9 cellular contexts compared by ENCODE assay signal in genomic region chr1:6386371-6386949, GRCh38. TPM values are rescaled to one million over a fixed set of nuclear protein-coding genes. Genes with fewer than 3 reads are reported as not detected.
DNase-seq lines count a peak whose midpoint lies in the region; ATAC-seq, FAIRE-seq and TF ChIP-seq lines count a peak whose summit lies in the region.
"Had no signal": no experiment of that assay in that cellular context is flagged by ENCODE, and none has a peak within 500 bp of the region (broad histone marks: within the 10 kb centered on the region; RNA-seq: fewer than 3 reads in every experiment).

No MANE protein-coding gene starts in this region.

- H3K4me1 ChIP-seq in mucosa of rectum (ENCODE audit: control insufficient read depth in 2 of 2, insufficient read depth in 2 of 2, low read length in 2 of 2) (peaks cover under 1 to 8% of the 10 kb centered on the region in 2 donors), kidney (ENCODE audit: control insufficient read depth in 1 of 2, insufficient read depth in 1 of 2, low read depth in 1 of 2, low read length in 2 of 2) (no peaks in the 10 kb centered on the region)

- H3K9ac ChIP-seq in mucosa of rectum (ENCODE audit: low read depth in 1 of 2, low read length in 2 of 2) (no peak overlapping the region), kidney (ENCODE audit: low read length in 2 of 2) (no peak overlapping the region)

- DNase-seq in DMS79 (lab: John Stamatoyannopoulos, UW) (peak; percentile 38), NCI-H69 (lab: John Stamatoyannopoulos, UW) (peak; percentile 11), dorsolateral prefrontal cortex (no peak), kidney (no peak), left lobe of liver (ENCODE audit: low spot score) (no peak)
- DNase-seq: erythroblast had no signal

- FAIRE-seq in kidney (lab: Jason Lieb, UNC), result no peak

- H3K27me3 ChIP-seq in dorsolateral prefrontal cortex (no peaks in the 10 kb centered on the region), mucosa of rectum (ENCODE audit: control insufficient read depth in 2 of 2, insufficient read depth in 2 of 2, low read length in 2 of 2) (no peaks in the 10 kb centered on the region)

- intact Hi-C loops in dorsolateral prefrontal cortex (cut with DNase I), result no loop called here
- intact Hi-C loops in kidney (cut with DNase I), result no loop called here

- H3K9me3 ChIP-seq in mucosa of rectum (ENCODE audit: control insufficient read depth in 2 of 2, low read length in 2 of 2) (no peaks in the 10 kb centered on the region), kidney (ENCODE audit: control insufficient read depth in 1 of 2, low read length in 2 of 2) (no peaks in the 10 kb centered on the region)

- H3K4me3 ChIP-seq in dorsolateral prefrontal cortex, result peak overlapping the region in 14 of 59 donors; percentile 41 to 61 (median 54)
- H3K4me3 ChIP-seq in mucosa of rectum (ENCODE audit: low read length in 2 of 2), result no peak overlapping the region
- H3K4me3 ChIP-seq in kidney (ENCODE audit: low read length in 2 of 2), result no peak overlapping the region

- H3K27ac ChIP-seq in dorsolateral prefrontal cortex (peak overlapping the region in 50 of 59 donors; percentile 39 to 90 (median 82)), mucosa of rectum (ENCODE audit: low read depth in 2 of 2, low read length in 2 of 2) (peak overlapping the region; percentile 27 to 48), kidney (ENCODE audit: low read depth in 2 of 2, low read length in 2 of 2) (no peak overlapping the region)

- TF ChIP-seq CTCF in dorsolateral prefrontal cortex (IDR thresholded peaks at IDR 0.05 in 54 of 56, conservative IDR thresholded peaks at IDR 0.05 in 2 of 56; ENCODE audit: low read depth in 1 of 56, partially characterized antibody in 56 of 56) (no peak), kidney (IDR thresholded peaks at IDR 0.05; ENCODE audit: borderline replicate concordance, extremely low read depth, insufficient read depth) (no peak)

- ATAC-seq in GM19467 (IDR thresholded peaks at IDR 0.05; ENCODE audit: unreplicated experiment) (no peak), GM18519 (IDR thresholded peaks at IDR 0.05; ENCODE audit: low FRiP score, unreplicated experiment) (no peak), left lobe of liver (no peak)

- H3K36me3 ChIP-seq in mucosa of rectum (ENCODE audit: control insufficient read depth in 2 of 2, insufficient read depth in 2 of 2, low read length in 2 of 2) (no peaks in the 10 kb centered on the region), kidney (ENCODE audit: control insufficient read depth in 1 of 2, insufficient read depth in 2 of 2, low read length in 2 of 2) (no peaks in the 10 kb centered on the region)

RNA-seq across cellular contexts. Expression of gene ACOT7, which starts 7.1 kb away (rescaled TPM):
- total RNA-seq in dorsolateral prefrontal cortex (100 to 1,000 TPM in 112 of 120 experiments, 10 to 100 TPM in 8; 67.4 to 236 (median 171) TPM), kidney (23.0 TPM), left lobe of liver (13.2 TPM)
- polyA plus RNA-seq in kidney (ENCODE audit: insufficient read depth, low read depth, low replicate concordance), result 135 TPM

RNA-seq across cellular contexts. Expression of gene HES2, which starts 33.3 kb away (rescaled TPM):
- total RNA-seq in dorsolateral prefrontal cortex, result under 1 TPM in 4 of 120 experiments, not detected in 116; 0.13 to 0.39 (median 0.26) TPM
- 1.3 TPM for total RNA-seq in kidney
- 1.6 TPM for polyA plus RNA-seq in kidney (ENCODE audit: insufficient read depth, low read depth, low replicate concordance)
- total RNA-seq in left lobe of liver, result 0.13 TPM

RNA-seq across cellular contexts. Expression of gene ESPN, which starts 38.1 kb away (rescaled TPM):
- total RNA-seq in dorsolateral prefrontal cortex (1 to 10 TPM in 40 of 120 experiments, under 1 TPM in 23, not detected in 57; 0.26 to 5.3 (median 1.2) TPM), kidney (14.2 TPM), left lobe of liver (172 TPM)
- 112 TPM for polyA plus RNA-seq in kidney (ENCODE audit: insufficient read depth, low read depth, low replicate concordance)

Comparison
In these comparisons a context has a peak if more than half of its experiments do, and no peak if none do; other contexts are left out.
1. DNase-seq: peak in DMS79 (single experiment) and NCI-H69 (single experiment); none in dorsolateral prefrontal cortex (0 of 10), kidney (single experiment) and left lobe of liver (single experiment).
2. H3K27ac ChIP-seq: peak in dorsolateral prefrontal cortex (50 of 59) and mucosa of rectum (2 of 2); none in kidney (0 of 2).
3. RNA of gene ESPN, which starts 38.1 kb away (total RNA-seq): 172 TPM in left lobe of liver (single experiment); 14.2 TPM in kidney (single experiment) and 0.26 to 5.3 TPM in dorsolateral prefrontal cortex; every median in the first group is over 10 times any median in the second.